Comparison of ENCODE assay signal across 19 cellular contexts in genomic region chr2:189231719-189232323, GRCh38. TPM values are rescaled to one million over a fixed set of nuclear protein-coding genes. Genes with fewer than 3 reads are reported as not detected.
A peak's percentile ranks its signal among the peaks of the same experiment; 100 is the strongest.
DNase-seq lines count a peak whose midpoint lies in the region; ATAC-seq, FAIRE-seq and TF ChIP-seq lines count a peak whose summit lies in the region.
"Had no signal": no experiment of that assay in that cellular context is flagged by ENCODE, and none has a peak within 500 bp of the region (broad histone marks: within the 10 kb centered on the region; RNA-seq: fewer than 3 reads in every experiment).

No MANE protein-coding gene starts in this region.

- no peak overlapping the region for H2AK9ac ChIP-seq in IMR-90 (replicated peaks; ENCODE audit: low read depth, low read length, poor library complexity)

- no peak for FAIRE-seq in endothelial cell of umbilical vein (lab: Jason Lieb, UNC)
- FAIRE-seq: GM12891, RCC 7860 had no signal

- H2BK120ac ChIP-seq in IMR-90 (ENCODE audit: low read depth, low read length) = peak overlapping the region; percentile 37; the same call in 1 of the 2 replicates

- H4K20me1 ChIP-seq in IMR-90 (ENCODE audit: insufficient read depth, low read length) = no peaks in the 10 kb centered on the region
- H4K20me1 ChIP-seq in endothelial cell of umbilical vein (replicated peaks; ENCODE audit: control insufficient read depth, extremely low read depth, insufficient read depth, low read length) = no peaks in the 10 kb centered on the region

- H3K27ac Mint-ChIP-seq in Caco-2 (ENCODE audit: unreplicated experiment) = peak overlapping the region; percentile 43
- peak overlapping the region; percentile 70 for H3K27ac Mint-ChIP-seq in nephron progenitor cell

- no CpG with 5 or more reads among the region's 3 CpGs for WGBS in IMR-90 (ENCODE audit: extremely low coverage in 2 of 2, insufficient read length in 1 of 2), 2 experiments

- no peaks in the 10 kb centered on the region for H3K4me1 ChIP-seq in Caco-2
- H3K4me1 ChIP-seq in IMR-90 (ENCODE audit: control insufficient read depth, insufficient read depth, low read length) = no peaks in the 10 kb centered on the region; the same call in 1 of the 2 replicates
- no peaks in the 10 kb centered on the region for H3K4me1 ChIP-seq in endothelial cell of umbilical vein (ENCODE audit: control insufficient read depth, extremely low read depth, insufficient read depth, low read length)

- H3K4me1 Mint-ChIP-seq in Caco-2 (ENCODE audit: low read depth, unreplicated experiment) (peaks cover 13% of the 10 kb centered on the region), nephron progenitor cell (no peaks in the 10 kb centered on the region)

- no peak overlapping the region; the same call in 1 of the 2 replicates for H3K14ac ChIP-seq in IMR-90 (replicated peaks; ENCODE audit: low read depth, low read length)

- H2AFZ ChIP-seq in IMR-90 (replicated peaks; ENCODE audit: low read length, poor library complexity) (peak overlapping the region; percentile 87), endothelial cell of umbilical vein (ENCODE audit: low read depth, low read length) (peak overlapping the region; percentile 73)

- H3K9me3 ChIP-seq in Caco-2 (no peaks in the 10 kb centered on the region), IMR-90 (ENCODE audit: control insufficient read depth, insufficient read depth, low read length) (no peaks in the 10 kb centered on the region), endothelial cell of umbilical vein (replicated peaks; ENCODE audit: control insufficient read depth, insufficient read depth, low read length) (no peaks in the 10 kb centered on the region)

- no peaks in the 10 kb centered on the region for H3K27me3 Mint-ChIP-seq in Caco-2 (ENCODE audit: insufficient read depth, unreplicated experiment)
- no peaks in the 10 kb centered on the region for H3K27me3 Mint-ChIP-seq in nephron progenitor cell (ENCODE audit: low read depth, poor library complexity)

- H3K36me3 Mint-ChIP-seq in Caco-2 (ENCODE audit: insufficient read depth, unreplicated experiment) = no peaks in the 10 kb centered on the region
- no peaks in the 10 kb centered on the region for H3K36me3 Mint-ChIP-seq in nephron progenitor cell (ENCODE audit: low read depth)

- peak overlapping the region; percentile 46 for H2BK5ac ChIP-seq in IMR-90 (ENCODE audit: low read depth, low read length, poor library complexity, severe bottlenecking)

- no peak overlapping the region for H3K56ac ChIP-seq in IMR-90 (ENCODE audit: extremely low read depth, insufficient read depth, low read length)

- peak overlapping the region; percentile 41; the same call in 1 of the 2 replicates for H3K4ac ChIP-seq in IMR-90 (ENCODE audit: low read depth, low read length)

- no peak overlapping the region for H3K4me2 ChIP-seq in IMR-90 (ENCODE audit: low read depth, low read length)
- no peak overlapping the region for H3K4me2 ChIP-seq in endothelial cell of umbilical vein (ENCODE audit: insufficient read depth, low read length)

- H3K4me3 Mint-ChIP-seq in Caco-2 (ENCODE audit: unreplicated experiment) = no peak overlapping the region
- H3K4me3 Mint-ChIP-seq in nephron progenitor cell = no peak overlapping the region

- H3K79me1 ChIP-seq in IMR-90 (ENCODE audit: low read depth in 1 of 2, low read length in 2 of 2) = no peaks in the 10 kb centered on the region

- POLR2A ChIA-PET in Caco-2 (lab: Charles Lee) = no interaction called here
- POLR2A ChIA-PET in IMR-90 (lab: Charles Lee; ENCODE audit: unreplicated experiment) = no interaction called here
- POLR2A ChIA-PET in endothelial cell of umbilical vein (lab: Charles Lee) = no interaction called here

- H3K23ac ChIP-seq in IMR-90 (ENCODE audit: low read depth, low read length) = peak overlapping the region; percentile 26; the same call in 1 of the 2 replicates

- peak overlapping the region; percentile 51; the same call in 1 of the 2 replicates for H3K18ac ChIP-seq in IMR-90 (ENCODE audit: low read depth, low read length)

- no peak for TF ChIP-seq RAD21 in IMR-90 (IDR thresholded peaks at IDR 0.05; ENCODE audit: low read length)

- H3K9me3 Mint-ChIP-seq in Caco-2 (ENCODE audit: unreplicated experiment) (no peaks in the 10 kb centered on the region), nephron progenitor cell (no peaks in the 10 kb centered on the region)

- ATAC-seq in IMR-90 (ENCODE audit: low read depth) (no peak), GM21528 (IDR thresholded peaks at IDR 0.05; ENCODE audit: low FRiP score, unreplicated experiment) (no peak), GM18517 (IDR thresholded peaks at IDR 0.05; ENCODE audit: unreplicated experiment) (no peak)

- dilution Hi-C loops in IMR-90 (cut with HindIII; ENCODE audit: low sequenced_read_pairs, unreplicated experiment) (no loop called here), endothelial cell of umbilical vein (cut with MboI; ENCODE audit: extremely low pct_ligation_motif_present, low sequenced_read_pairs) (no loop called here)

- TF ChIP-seq CTCF in Caco-2 (IDR thresholded peaks at IDR 0.05; ENCODE audit: insufficient read depth in 1 of 2, low read depth in 1 of 2, low read length in 1 of 2, severe bottlenecking in 1 of 2, unreplicated experiment in 1 of 2) (no peak), IMR-90 (conservative IDR thresholded peaks at IDR 0.05; ENCODE audit: low read depth, low read length) (no peak), endothelial cell of umbilical vein (IDR thresholded peaks at IDR 0.05; ENCODE audit: extremely low read depth in 1 of 2, insufficient read depth in 1 of 2, low read depth in 1 of 2, low read length in 2 of 2) (no peak), nephron progenitor cell (IDR thresholded peaks at IDR 0.05) (no peak)

- H2BK20ac ChIP-seq in IMR-90 (ENCODE audit: low read depth, low read length) = no peak overlapping the region; the same call in 1 of the 2 replicates

- no peak overlapping the region for H3K27ac ChIP-seq in IMR-90 (ENCODE audit: insufficient read depth, low read length)
- no peak overlapping the region for H3K27ac ChIP-seq in endothelial cell of umbilical vein (ENCODE audit: insufficient read depth, low read depth, low read length)

- BruUV-seq in Caco-2 (replicated peaks; lab: Mats Ljungman, UMichigan) (no TSS peak), IMR-90 (replicated peaks; lab: Mats Ljungman, UMichigan) (no TSS peak), endothelial cell of umbilical vein (replicated peaks; lab: Mats Ljungman, UMichigan) (no TSS peak)

- H4K91ac ChIP-seq in IMR-90 (ENCODE audit: insufficient read depth, low read depth, low read length) = peak overlapping the region; percentile 17

- H4K5ac ChIP-seq in IMR-90 (ENCODE audit: low read depth, low read length) = peak overlapping the region; percentile 49; the same call in 1 of the 2 replicates

- TF ChIP-seq POLR2A in IMR-90 (IDR thresholded peaks at IDR 0.05; ENCODE audit: low read depth, low read length) (no peak), endothelial cell of umbilical vein (IDR thresholded peaks at IDR 0.05; ENCODE audit: low read depth, low read length) (no peak)

- H3K9ac ChIP-seq in IMR-90 (ENCODE audit: low read depth, low read length) (no peak overlapping the region), endothelial cell of umbilical vein (replicated peaks; ENCODE audit: extremely low read depth, insufficient read depth, low read length) (no peak overlapping the region)

- intact Hi-C loops in Caco-2 (cut with micrococcal nuclease; ENCODE audit: unreplicated experiment) = no loop called here
- intact Hi-C loops in IMR-90 (cut with micrococcal nuclease) = no loop called here
- intact Hi-C loops in endothelial cell of umbilical vein (cut with micrococcal nuclease) = no loop called here

- H3K27me3 ChIP-seq in Caco-2 (replicated peaks; ENCODE audit: control insufficient read depth, insufficient read depth, low read length) (no peaks in the 10 kb centered on the region), IMR-90 (ENCODE audit: control insufficient read depth, insufficient read depth, low read length) (no peaks in the 10 kb centered on the region), endothelial cell of umbilical vein (ENCODE audit: control insufficient read depth in 2 of 2, insufficient read depth in 2 of 2, low read length in 2 of 2) (no peaks in the 10 kb centered on the region)

- H3K4me3 ChIP-seq in Caco-2 (ENCODE audit: low read depth, low read length) (no peak overlapping the region), IMR-90 (ENCODE audit: insufficient read depth, low read depth, low read length) (no peak overlapping the region), endothelial cell of umbilical vein (replicated peaks in 1 of 3; ENCODE audit: insufficient read depth in 1 of 3, low read depth in 1 of 3, low read length in 3 of 3) (no peak overlapping the region)

- CTCF ChIA-PET in Caco-2 (lab: Charles Lee) = interaction anchor here (0.7 kb wide), 1 partner anchor 168 kb away, joined by 3 read pairs; no protein-coding TSS in a partner anchor
- CTCF ChIA-PET in IMR-90 (lab: Yijun Ruan, JAX) = interaction anchor here (0.7 kb wide), 1 partner anchor 28 kb away, joined by 3 read pairs; no protein-coding TSS in a partner anchor
- CTCF ChIA-PET in endothelial cell of umbilical vein (lab: Charles Lee) = no interaction called here

- DNase-seq in Caco-2 (no peak), IMR-90 (no peak), endothelial cell of umbilical vein (ENCODE audit: low read depth, low spot score) (no peak), nephron progenitor cell (no peak)
- DNase-seq in stimulated activated CD4-positive, alpha-beta T cell treated with anti-CD3 and anti-CD28 coated beads, Interleukin-2, amount 100 ng/mL, for 48 hours = no peak
- DNase-seq: C1 segment of cervical spinal cord, DMS153, GOT3, KG1, NCI-H1092 treated with DMSO at 0.1 percent for 48 hours, NCI-H187, NCI-H2171 treated with DMSO at 0.1 percent for 48 hours, NCI-H510A, NCI-H82, SHP77 had no signal

- 0 out of 2 replicates have a peak overlapping the region, but pooled peaks have one; percentile 24 for H2AK5ac ChIP-seq in IMR-90 (ENCODE audit: low read depth, low read length)

- in situ Hi-C loops in IMR-90 (cut with MboI; ENCODE audit: low sequenced_read_pairs) = no loop called here

- peak overlapping the region; percentile 74; the same call in 2 of the 3 replicates for H2BK15ac ChIP-seq in IMR-90 (ENCODE audit: low read depth, low read length)

- no peaks in the 10 kb centered on the region for H3K79me2 ChIP-seq in endothelial cell of umbilical vein (ENCODE audit: control insufficient read depth, insufficient read depth, low read length)

- no peaks in the 10 kb centered on the region for H3K36me3 ChIP-seq in Caco-2 (ENCODE audit: control insufficient read depth, insufficient read depth, low read length)
- H3K36me3 ChIP-seq in IMR-90 (ENCODE audit: control insufficient read depth, insufficient read depth, low read length) = no peaks in the 10 kb centered on the region
- H3K36me3 ChIP-seq in endothelial cell of umbilical vein (ENCODE audit: control insufficient read depth in 2 of 2, extremely low read depth in 1 of 2, insufficient read depth in 2 of 2, low read length in 2 of 2) = no peaks in the 10 kb centered on the region

- H4K8ac ChIP-seq in IMR-90 (ENCODE audit: low read depth in 2 of 2, low read length in 2 of 2) = peak overlapping the region in 1 of 2 experiments; percentile 61; a peak in 2 of 4 replicates

- H3K9me1 ChIP-seq in IMR-90 (ENCODE audit: insufficient read depth, low read length) (no peaks in the 10 kb centered on the region), endothelial cell of umbilical vein (replicated peaks; ENCODE audit: control insufficient read depth, extremely low read depth, insufficient read depth, low read length) (no peaks in the 10 kb centered on the region)

RNA-seq across cellular contexts. Expression of gene COL5A2, which starts 52.3 kb away (rescaled TPM):
- total RNA-seq in Caco-2 (2022) = 190 and 244 TPM in 2 replicates
- total RNA-seq in IMR-90 (2012; rRNA removed) = 235 and 257 TPM in 2 replicates
- 155 and 181 TPM in 2 replicates for polyA plus RNA-seq in IMR-90 (2012; rRNA removed)
- 85.6 and 111 TPM in 2 replicates for polyA plus RNA-seq in IMR-90 (2012; cell fraction: cytosol; rRNA removed)
- 121 and 233 TPM in 2 replicates for polyA plus RNA-seq in IMR-90 (2012; cell fraction: nucleus; rRNA removed; ENCODE audit: low replicate concordance)
- total RNA-seq in endothelial cell of umbilical vein = 123 and 138 TPM in 2 replicates
- polyA plus RNA-seq in endothelial cell of umbilical vein = 40.6 and 47.4 TPM in 2 replicates
- polyA plus RNA-seq in endothelial cell of umbilical vein (2011; cell fraction: cytosol; rRNA removed) = 59.0 and 66.0 TPM in 2 replicates
- polyA plus RNA-seq in endothelial cell of umbilical vein (2011; cell fraction: nucleus; rRNA removed) = 139 and 148 TPM in 2 replicates
- polyA plus RNA-seq in endothelial cell of umbilical vein (2012) = 148 and 260 TPM in 2 replicates
- polyA minus RNA-seq in endothelial cell of umbilical vein = 126 and 150 TPM in 2 replicates
- polyA minus RNA-seq in endothelial cell of umbilical vein (2011; cell fraction: cytosol; rRNA and poly(A)+ RNA removed) = 0.61 TPM
- polyA minus RNA-seq in endothelial cell of umbilical vein (2011; cell fraction: nucleus; rRNA and poly(A)+ RNA removed) = 65.6 and 71.3 TPM in 2 replicates
